In the genomic region with DNA sequence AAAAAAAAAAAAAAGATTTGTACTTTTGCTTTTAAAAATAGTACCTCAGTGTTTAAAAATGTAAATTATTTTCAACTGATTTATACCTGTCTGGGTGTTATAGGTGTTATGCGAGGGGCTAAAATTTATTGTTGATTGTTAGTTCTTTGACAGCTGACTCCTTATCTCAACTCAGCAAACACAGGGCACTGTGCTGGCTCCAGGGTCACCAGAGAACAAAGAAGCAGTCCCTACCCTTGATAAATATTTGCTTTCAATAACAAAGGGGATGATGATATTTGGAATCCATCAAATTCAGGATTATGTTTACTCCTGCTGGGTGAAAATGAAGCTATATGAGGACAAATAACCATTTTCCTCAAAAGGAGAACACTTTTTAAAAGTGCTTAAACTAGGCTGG, we compare ENCODE assay signal across 19 cellular contexts. TPM values are rescaled to one million over a fixed set of nuclear protein-coding genes. Genes with fewer than 3 reads are reported as not detected.
DNase-seq lines count a peak whose midpoint lies in the region; ATAC-seq and TF ChIP-seq lines count a peak whose summit lies in the region.
"Had no signal": no experiment of that assay in that cellular context is flagged by ENCODE, and none has a peak within 500 bp of the region (broad histone marks: within the 10 kb centered on the region; RNA-seq: fewer than 3 reads in every experiment).

No MANE protein-coding gene starts in this region.

- intact Hi-C loops in Caco-2 (cut with micrococcal nuclease; ENCODE audit: unreplicated experiment): loop anchor here (1.0 kb wide), 1 partner anchor 41 kb away; no protein-coding TSS in a partner anchor

- BruUV-seq in Caco-2 (replicated peaks; lab: Mats Ljungman, UMichigan): no TSS peak

- H3K9me3 ChIP-seq in Caco-2: no peaks in the 10 kb centered on the region
- H3K9me3 ChIP-seq: HAP-1, SK-N-SH had no signal

- H3K4me1 ChIP-seq in Caco-2: peaks cover 40% of the 10 kb centered on the region
- no peaks in the 10 kb centered on the region for H3K4me1 ChIP-seq in mesendoderm (ENCODE audit: control insufficient read depth, low read depth, low read length)
- H3K4me1 ChIP-seq: HAP-1 had no signal

- peak; percentile 73 to 77 for DNase-seq in Caco-2
- DNase-seq in HuH-7 (ENCODE audit: low spot score): peak; percentile 66
- DNase-seq in NCI-H2081 treated with DMSO at 0.1 percent for 48 hours (lab: John Stamatoyannopoulos, UW): peak; percentile 11
- peak; percentile 66 for DNase-seq in mesendoderm
- DNase-seq in central memory CD4-positive, alpha-beta T cell: no peak
- DNase-seq in GF-D8 (lab: John Stamatoyannopoulos, UW): no peak
- DNase-seq in mesothelial cell of epicardium (ENCODE audit: low spot score in 2 of 2, unreplicated experiment in 2 of 2): no peak
- DNase-seq: DMS79; NCI-H1436 treated with DMSO at 0.1 percent for 48 hours; NCI-H510A treated with DMSO at 0.1 percent for 48 hours; NK-92 treated with Interleukin-12 subunit alpha and Interleukin-12 subunit beta, amount 100 ng/mL, for 24 hours; SHP77; SK-N-SH; T-helper 1 cell had no signal

- H3K79me1 ChIP-seq in mesendoderm (ENCODE audit: low read length): no peaks in the 10 kb centered on the region

- H3K79me2 ChIP-seq in mesendoderm (ENCODE audit: control insufficient read depth, insufficient read depth, low read length): no peaks in the 10 kb centered on the region

- POLR2A ChIA-PET in Caco-2 (lab: Charles Lee): interaction anchor here (0.5 kb wide), 1 partner anchor 421 kb away, joined by 6 read pairs; a partner anchor contains a TSS

- H2AK5ac ChIP-seq in mesendoderm (ENCODE audit: low read length): no peak overlapping the region

- H3K27me3 Mint-ChIP-seq in Caco-2 (ENCODE audit: insufficient read depth, unreplicated experiment): no peaks in the 10 kb centered on the region
- peaks cover 6% of the 10 kb centered on the region for H3K27me3 Mint-ChIP-seq in mesothelial cell of epicardium (ENCODE audit: low read depth)

- H3K27ac Mint-ChIP-seq in Caco-2 (ENCODE audit: unreplicated experiment) (peak overlapping the region; percentile 71), mesothelial cell of epicardium (no peak overlapping the region)

- H3K56ac ChIP-seq in mesendoderm (ENCODE audit: low read length): no peak overlapping the region

- H3K4me1 Mint-ChIP-seq in Caco-2 (ENCODE audit: low read depth, unreplicated experiment): peaks cover 20% of the 10 kb centered on the region
- H3K4me1 Mint-ChIP-seq in mesothelial cell of epicardium: no peaks in the 10 kb centered on the region

- H3K4me3 ChIP-seq in Caco-2 (ENCODE audit: low read depth, low read length) (no peak overlapping the region), mesendoderm (ENCODE audit: low read length) (no peak overlapping the region)
- H3K4me3 ChIP-seq: HAP-1 had no signal

- no peak overlapping the region for H2BK5ac ChIP-seq in mesendoderm (ENCODE audit: low read length)

- TF ChIP-seq CTCF in Caco-2 (IDR thresholded peaks at IDR 0.05; ENCODE audit: insufficient read depth in 1 of 2, low read depth in 1 of 2, low read length in 1 of 2, severe bottlenecking in 1 of 2, unreplicated experiment in 1 of 2): no peak
- no peak for TF ChIP-seq CTCF in mesothelial cell of epicardium (IDR thresholded peaks at IDR 0.05; ENCODE audit: unreplicated experiment)

- no peak overlapping the region for H3K9ac ChIP-seq in mesendoderm (ENCODE audit: low read length)
- H3K9ac ChIP-seq: SK-N-SH had no signal

- no peak overlapping the region for H4K5ac ChIP-seq in mesendoderm (ENCODE audit: low read length)

- no peak overlapping the region for H3K4ac ChIP-seq in mesendoderm (ENCODE audit: low read depth, low read length)

- no peak overlapping the region for H3K27ac ChIP-seq in mesendoderm (ENCODE audit: low read depth, low read length)
- H3K27ac ChIP-seq: C4-2B, HL-60 had no signal

- H3K36me3 ChIP-seq in Caco-2 (ENCODE audit: control insufficient read depth, insufficient read depth, low read length) (no peaks in the 10 kb centered on the region), mesendoderm (ENCODE audit: control insufficient read depth, insufficient read depth, low read length) (no peaks in the 10 kb centered on the region)
- H3K36me3 ChIP-seq: HAP-1 had no signal

- no peak overlapping the region for H4K8ac ChIP-seq in mesendoderm (ENCODE audit: low read depth, low read length)

- no peak for ATAC-seq in HG03139 (IDR thresholded peaks at IDR 0.05; ENCODE audit: unreplicated experiment)

- H3K4me3 Mint-ChIP-seq in Caco-2 (ENCODE audit: unreplicated experiment): no peak overlapping the region
- no peak overlapping the region for H3K4me3 Mint-ChIP-seq in mesothelial cell of epicardium

- no CpG with 5 or more reads among the region's 1 CpG for WGBS in mesendoderm (ENCODE audit: extremely low coverage, insufficient coverage, low lambda C conversion rate)

- H3K9me3 Mint-ChIP-seq in Caco-2 (ENCODE audit: unreplicated experiment) (no peaks in the 10 kb centered on the region), mesothelial cell of epicardium (peaks cover 2% of the 10 kb centered on the region)

- H3K23ac ChIP-seq in mesendoderm (ENCODE audit: low read length): no peak overlapping the region

- CTCF ChIA-PET in Caco-2 (lab: Charles Lee): no interaction called here

- H2BK15ac ChIP-seq in mesendoderm (replicated peaks; ENCODE audit: low read depth): no peak overlapping the region

- H3K4me2 ChIP-seq in mesendoderm (ENCODE audit: low read length): no peak overlapping the region
- H3K4me2 ChIP-seq: SK-N-SH had no signal

- H2BK120ac ChIP-seq in mesendoderm (ENCODE audit: low read depth, low read length): no peak overlapping the region

- H3K27me3 ChIP-seq in Caco-2 (replicated peaks; ENCODE audit: control insufficient read depth, insufficient read depth, low read length) (no peaks in the 10 kb centered on the region), mesendoderm (ENCODE audit: insufficient read depth, low read length, poor library complexity) (no peaks in the 10 kb centered on the region)

- no peak overlapping the region for H3K18ac ChIP-seq in mesendoderm (ENCODE audit: low read length)

- peaks cover 6% of the 10 kb centered on the region for H3K36me3 Mint-ChIP-seq in Caco-2 (ENCODE audit: insufficient read depth, unreplicated experiment)
- H3K36me3 Mint-ChIP-seq in mesothelial cell of epicardium: no peaks in the 10 kb centered on the region

RNA-seq across cellular contexts. Expression of a gene that starts 34.2 kb away (rescaled TPM):
- total RNA-seq in Caco-2 (2022) (77.1 and 83.2 TPM in 2 replicates), mesothelial cell of epicardium (22.2 to 23.9 TPM (median 22.5 TPM) in 3 replicates)
- 18.2 TPM for polyA plus RNA-seq in mesendoderm (2013, experiment 1 of 2)
- polyA plus RNA-seq in mesendoderm (2013, experiment 2 of 2): 18.4 TPM

RNA-seq across cellular contexts. Expression of a gene that starts 34.2 kb away (rescaled TPM):
- total RNA-seq in Caco-2 (2022) (30.2 and 30.9 TPM in 2 replicates), mesothelial cell of epicardium (14.1 to 15.7 TPM (median 14.4 TPM) in 3 replicates)
- polyA plus RNA-seq in mesendoderm (2013, experiment 1 of 2): 23.9 TPM
- 21.8 TPM for polyA plus RNA-seq in mesendoderm (2013, experiment 2 of 2)

RNA-seq across cellular contexts. Expression of a gene that starts 45.8 kb away (rescaled TPM):
- total RNA-seq in Caco-2 (2022): 8.8 and 11.5 TPM in 2 replicates
- polyA plus RNA-seq in mesendoderm (2013, experiment 1 of 2): 6.8 TPM
- 7.6 TPM for polyA plus RNA-seq in mesendoderm (2013, experiment 2 of 2)
- 7.3 to 8.6 TPM (median 8.5 TPM) in 3 replicates for total RNA-seq in mesothelial cell of epicardium
- total RNA-seq: OCI-LY7 had no signal
- polyA plus RNA-seq: SK-N-SH had no signal

Comparison
In these comparisons a context has a peak if more than half of its experiments do, and no peak if none do; other contexts are left out.
1. DNase-seq: peak in Caco-2 (2 of 2), HuH-7 (single experiment), NCI-H2081 treated with DMSO at 0.1 percent for 48 hours (single experiment) and mesendoderm (single experiment); none in central memory CD4-positive, alpha-beta T cell (single experiment), GF-D8 (single experiment) and mesothelial cell of epicardium (0 of 2).